Comparison of ENCODE assay signal across 22 cellular contexts in the genomic region with DNA sequence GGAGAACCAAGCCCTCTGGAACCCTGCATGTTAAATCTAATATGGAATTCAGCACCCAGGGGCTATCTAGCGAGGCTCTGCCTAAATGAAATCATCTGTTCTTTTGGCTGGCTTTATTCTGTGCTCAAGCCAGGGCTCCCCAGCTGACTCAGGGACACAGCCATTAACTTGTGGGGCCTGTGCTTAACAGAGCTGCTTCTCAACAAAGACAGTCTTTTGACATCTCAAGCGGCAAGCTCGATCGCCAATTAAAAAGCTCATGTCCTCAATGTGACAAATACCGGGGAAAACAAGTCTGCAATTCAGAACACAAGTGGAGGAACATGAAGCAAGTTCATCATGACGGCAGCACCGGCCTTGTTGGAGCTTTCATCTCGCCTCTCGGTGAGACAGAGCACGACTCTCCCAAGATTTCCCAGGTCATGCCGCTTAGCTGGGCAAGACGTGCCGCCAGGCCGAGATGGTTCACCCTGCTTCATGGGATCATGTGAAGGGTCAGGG.
DNase-seq lines count a peak whose midpoint lies in the region; ATAC-seq lines count a peak whose summit lies in the region.
"Had no signal": no experiment of that assay in that cellular context is flagged by ENCODE, and none has a peak within 500 bp of the region (broad histone marks: within the 10 kb centered on the region; RNA-seq: fewer than 3 reads in every experiment).

No MANE protein-coding gene starts in this region.

- H3K4me1 ChIP-seq in adipocyte (ENCODE audit: control insufficient read depth, insufficient read depth, low read length) (peaks cover 28% of the 10 kb centered on the region), neuronal stem cell (ENCODE audit: control insufficient read depth in 2 of 2, insufficient read depth in 1 of 2, low read depth in 1 of 2, low read length in 2 of 2) (peaks cover 12 to 15% of the 10 kb centered on the region in 2 donors)
- H3K4me1 ChIP-seq: psoas muscle had no signal

- H3K27ac ChIP-seq in neuronal stem cell (replicated peaks; ENCODE audit: low read length): no peak overlapping the region
- H3K27ac ChIP-seq: psoas muscle, SK-N-MC had no signal

- no peaks in the 10 kb centered on the region for H3K79me1 ChIP-seq in neuronal stem cell (ENCODE audit: low read depth, low read length)

- H3K27ac Mint-ChIP-seq in memory B cell: peak overlapping the region; percentile 42
- H3K27ac Mint-ChIP-seq: activated CD4-positive, alpha-beta memory T cell treated with anti-CD3 and anti-CD28 coated beads, Interleukin-2, amount 10 ng/mL, durations not matched to agents 7 days and 5 days; activated naive CD4-positive, alpha-beta T cell treated with anti-CD3 and anti-CD28 coated beads, Interleukin-2, amount 50 U/mL, for 72 hours; CD8-positive, alpha-beta T cell had no signal

- H3K4me3 ChIP-seq in adipocyte (ENCODE audit: low read length) (peak overlapping the region; percentile 38), neuronal stem cell (ENCODE audit: low read length in 2 of 2) (no peak overlapping the region)
- H3K4me3 ChIP-seq: psoas muscle, SK-N-MC, transverse colon had no signal

- H3K27me3 ChIP-seq in adipocyte (replicated peaks; ENCODE audit: control insufficient read depth, insufficient read depth, low read length) (no peaks in the 10 kb centered on the region), neuronal stem cell (ENCODE audit: control insufficient read depth in 3 of 3, insufficient read depth in 3 of 3, low read depth in 1 of 3, low read length in 3 of 3) (peaks cover 0 to 2% (median 0%) of the 10 kb centered on the region in 3 experiments)
- H3K27me3 ChIP-seq: transverse colon had no signal

- H2BK12ac ChIP-seq in neuronal stem cell (ENCODE audit: low read length): no peak overlapping the region

- no peak overlapping the region for H3K14ac ChIP-seq in neuronal stem cell (ENCODE audit: low read length)

- H2AFZ ChIP-seq in neuronal stem cell (ENCODE audit: low read length): no peak overlapping the region

- no peak overlapping the region for H4K91ac ChIP-seq in neuronal stem cell (ENCODE audit: low read depth, low read length, poor library complexity)

- H3K4ac ChIP-seq in neuronal stem cell (ENCODE audit: low read length): no peak overlapping the region

- no peaks in the 10 kb centered on the region for H3K9me3 ChIP-seq in adipocyte (ENCODE audit: control insufficient read depth, low read length)
- no peaks in the 10 kb centered on the region for H3K9me3 ChIP-seq in neuronal stem cell (replicated peaks in 1 of 2; ENCODE audit: control insufficient read depth in 2 of 2, insufficient read depth in 1 of 2, low read depth in 1 of 2, low read length in 2 of 2)
- H3K9me3 ChIP-seq: psoas muscle, transverse colon had no signal

- no peak overlapping the region for H4K8ac ChIP-seq in neuronal stem cell (ENCODE audit: low read depth, low read length)

- no peaks in the 10 kb centered on the region for H3K36me3 Mint-ChIP-seq in memory B cell
- H3K36me3 Mint-ChIP-seq: activated naive CD4-positive, alpha-beta T cell treated with anti-CD3 and anti-CD28 coated beads, Interleukin-2, amount 50 U/mL, for 72 hours; CD8-positive, alpha-beta T cell had no signal

- H2BK5ac ChIP-seq in neuronal stem cell (ENCODE audit: low read length): no peak overlapping the region

- H3K27me3 Mint-ChIP-seq in memory B cell: no peaks in the 10 kb centered on the region

- H3K18ac ChIP-seq in neuronal stem cell (ENCODE audit: low read length): no peak overlapping the region

- H2AK5ac ChIP-seq in neuronal stem cell (ENCODE audit: low read depth, low read length): no peak overlapping the region

- ATAC-seq in GM19324 (IDR thresholded peaks at IDR 0.05; ENCODE audit: low FRiP score, unreplicated experiment) (peak; percentile 11), memory B cell (ENCODE audit: low read depth) (no peak), GM21367 (IDR thresholded peaks at IDR 0.05; ENCODE audit: unreplicated experiment) (no peak)
- ATAC-seq: activated CD4-positive, CD25-positive, alpha-beta regulatory T cell treated with anti-CD3 and anti-CD28 coated beads, Interleukin-2, amount 50 U/mL, for 24 hours; activated naive CD4-positive, alpha-beta T cell treated with anti-CD3 and anti-CD28 coated beads, Interleukin-2, amount 50 U/mL, for 72 hours; CD8-positive, alpha-beta T cell had no signal

- no peak overlapping the region for H3K4me3 Mint-ChIP-seq in memory B cell
- H3K4me3 Mint-ChIP-seq: activated CD4-positive, alpha-beta memory T cell treated with anti-CD3 and anti-CD28 coated beads, Interleukin-2, amount 10 ng/mL, durations not matched to agents 7 days and 5 days; CD8-positive, alpha-beta T cell had no signal

- H3K36me3 ChIP-seq in adipocyte (ENCODE audit: control insufficient read depth, insufficient read depth, low read length, severe bottlenecking) (peaks cover 3% of the 10 kb centered on the region), neuronal stem cell (replicated peaks in 1 of 2; ENCODE audit: control insufficient read depth in 2 of 2, insufficient read depth in 2 of 2, low read length in 2 of 2) (no peaks in the 10 kb centered on the region)
- H3K36me3 ChIP-seq: transverse colon had no signal

- no CpG with 5 or more reads among the region's 14 CpGs for WGBS in neuronal stem cell (ENCODE audit: extremely low coverage in 2 of 2, insufficient read length in 2 of 2, insufficient replicate concordance in 1 of 2), 2 donors

- peaks cover 20% of the 10 kb centered on the region for H3K4me1 Mint-ChIP-seq in memory B cell

- no peak overlapping the region for H3K23ac ChIP-seq in neuronal stem cell (ENCODE audit: low read depth, low read length, poor library complexity)

- H3K4me2 ChIP-seq in neuronal stem cell (ENCODE audit: insufficient read depth, low read length, poor library complexity, severe bottlenecking): no peak overlapping the region

- H3K9ac ChIP-seq in adipocyte (ENCODE audit: low read length) (peak overlapping the region; percentile 9), neuronal stem cell (ENCODE audit: low read depth, low read length, poor library complexity) (no peak overlapping the region)

- H3K9me3 Mint-ChIP-seq in memory B cell: no peaks in the 10 kb centered on the region
- H3K9me3 Mint-ChIP-seq: activated CD4-positive, alpha-beta memory T cell treated with anti-CD3 and anti-CD28 coated beads, Interleukin-2, amount 10 ng/mL, durations not matched to agents 7 days and 5 days; activated naive CD4-positive, alpha-beta T cell treated with anti-CD3 and anti-CD28 coated beads, Interleukin-2, amount 50 U/mL, for 72 hours; CD8-positive, alpha-beta T cell had no signal

- no peak for DNase-seq in adipocyte (ENCODE audit: low read depth)
- peak; percentile 11 for DNase-seq in globus pallidus (ENCODE audit: low spot score)
- DNase-seq in memory B cell (ENCODE audit: low spot score in 2 of 2): no peak
- no peak for DNase-seq in neuronal stem cell (ENCODE audit: low spot score)
- DNase-seq in NCI-H187 treated with DMSO at 0.1 percent for 48 hours (lab: John Stamatoyannopoulos, UW): no peak
- DNase-seq in GF-D8 (lab: John Stamatoyannopoulos, UW): no peak
- DNase-seq: activated CD4-positive, alpha-beta memory T cell treated with anti-CD3 and anti-CD28 coated beads, Interleukin-2, amount 10 ng/mL, durations not matched to agents 7 days and 5 days; CD8-positive, alpha-beta T cell; central memory CD4-positive, alpha-beta T cell; dermis blood vessel endothelial cell; kidney glomerular epithelial cell; mammary epithelial cell; NCI-H1092 treated with DMSO at 0.1 percent for 48 hours; NCI-H2029; NCI-H526 treated with DMSO at 0.1 percent for 48 hours; psoas muscle; transverse colon had no signal

- H2BK120ac ChIP-seq in neuronal stem cell (ENCODE audit: low read depth, low read length): no peak overlapping the region

- no peak overlapping the region for H2BK15ac ChIP-seq in neuronal stem cell (ENCODE audit: low read length)
